ENCODE assay signal across 10 cellular contexts in the genomic region with DNA sequence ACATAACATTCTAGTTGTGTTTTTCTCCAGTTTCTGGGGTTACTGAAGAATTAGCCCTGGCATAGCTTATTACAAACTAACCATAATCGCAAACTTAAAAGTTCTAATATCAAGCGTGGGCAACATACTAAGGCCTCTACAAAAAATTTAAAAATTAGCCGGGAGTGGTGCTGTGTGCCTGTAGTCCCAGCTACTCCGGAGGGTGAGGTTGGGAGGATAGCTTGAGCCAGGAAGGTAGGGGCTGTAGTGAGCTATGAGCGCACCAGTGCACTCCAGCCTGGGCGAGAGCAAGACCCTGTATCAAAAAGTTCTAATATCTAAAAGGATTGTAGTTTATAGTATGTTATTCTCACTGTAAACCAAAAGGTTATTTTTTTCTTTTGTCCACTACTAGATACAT. TPM values are rescaled to one million over a fixed set of nuclear protein-coding genes. Genes with fewer than 3 reads are reported as not detected.
DNase-seq lines count a peak whose midpoint lies in the region; ATAC-seq and TF ChIP-seq lines count a peak whose summit lies in the region.
"Had no signal": no experiment of that assay in that cellular context is flagged by ENCODE, and none has a peak within 500 bp of the region (broad histone marks: within the 10 kb centered on the region; RNA-seq: fewer than 3 reads in every experiment).

No MANE protein-coding gene starts in this region.

- peak overlapping the region; percentile 99 for H3K27ac Mint-ChIP-seq in endodermal cell

- H3K9me3 Mint-ChIP-seq in endodermal cell = no peaks in the 10 kb centered on the region

- H3K27me3 ChIP-seq in endodermal cell (ENCODE audit: control insufficient read depth, insufficient read depth, low read length, poor library complexity, severe bottlenecking) = no peaks in the 10 kb centered on the region

- no peak overlapping the region for H3K9ac ChIP-seq in endodermal cell (ENCODE audit: extremely low read depth, low read length, poor library complexity, severe bottlenecking)

- H3K36me3 Mint-ChIP-seq in endodermal cell (ENCODE audit: low read depth) = peaks cover 18% of the 10 kb centered on the region

- peaks cover 16% of the 10 kb centered on the region for H3K36me3 ChIP-seq in endodermal cell (ENCODE audit: control insufficient read depth, insufficient read depth, low read length)

- DNase-seq in DMS53 (lab: John Stamatoyannopoulos, UW) = peak; percentile 2
- no peak for DNase-seq in DMS53 treated with DMSO at 0.1 percent for 48 hours (lab: John Stamatoyannopoulos, UW; ENCODE audit: unreplicated experiment)
- peak; percentile 14 for DNase-seq in NCI-H82 treated with DMSO at 0.1 percent for 48 hours (lab: John Stamatoyannopoulos, UW; ENCODE audit: unreplicated experiment)
- peak; percentile 53 for DNase-seq in endodermal cell
- no peak for DNase-seq in retinal pigment epithelial cell (ENCODE audit: low read depth)
- no peak for DNase-seq in head of caudate nucleus
- no peak for DNase-seq in NCI-H510A treated with DMSO at 0.1 percent for 48 hours (lab: John Stamatoyannopoulos, UW)
- DNase-seq: central memory CD4-positive, alpha-beta T cell had no signal

- peak overlapping the region; percentile 97 for H3K4me3 Mint-ChIP-seq in endodermal cell

- intact Hi-C loops in head of caudate nucleus (cut with DNase I) = no loop called here

- 69 to 82% methylated on average over 4 to 5 of the region's 6 CpGs for WGBS in endodermal cell (ENCODE audit: insufficient coverage in 1 of 2, insufficient read length in 1 of 2), 2 experiments

- no peaks in the 10 kb centered on the region for H3K27me3 Mint-ChIP-seq in endodermal cell (ENCODE audit: insufficient read depth)

- no peaks in the 10 kb centered on the region for H3K9me3 ChIP-seq in endodermal cell (ENCODE audit: control insufficient read depth, low read length)

- ATAC-seq in GM21825 (IDR thresholded peaks at IDR 0.05; ENCODE audit: unreplicated experiment) = no peak

- peaks cover 16% of the 10 kb centered on the region for H3K4me1 Mint-ChIP-seq in endodermal cell

- H3K4me3 ChIP-seq in endodermal cell (ENCODE audit: low read length) (peak overlapping the region; percentile 93), retinal pigment epithelial cell (ENCODE audit: low read length) (peak overlapping the region; percentile 86)

- no peak overlapping the region for H3K27ac ChIP-seq in endodermal cell (ENCODE audit: low read depth, low read length)

- no peak for TF ChIP-seq CTCF in endodermal cell (conservative IDR thresholded peaks at IDR 0.05)
- no peak for TF ChIP-seq CTCF in retinal pigment epithelial cell (conservative IDR thresholded peaks at IDR 0.05; ENCODE audit: low read depth, low read length)

- H3K4me1 ChIP-seq in endodermal cell (ENCODE audit: control insufficient read depth, insufficient read depth, low read length) = no peaks in the 10 kb centered on the region

RNA-seq across cellular contexts. Expression of gene OIP5, which starts 1.1 kb away (rescaled TPM):
- 10 to 100 TPM; 18.9 to 22.9 TPM for total RNA-seq in endodermal cell
- 36.1 TPM for polyA plus RNA-seq in endodermal cell (2013, experiment 1 of 2)
- 38.6 TPM for polyA plus RNA-seq in endodermal cell (2013, experiment 2 of 2)
- total RNA-seq: myocyte had no signal

RNA-seq across cellular contexts. Expression of gene NUSAP1, which starts 1.4 kb away (rescaled TPM):
- total RNA-seq in endodermal cell = 100 to 1,000 TPM; 118 to 185 TPM
- 161 TPM for polyA plus RNA-seq in endodermal cell (2013, experiment 1 of 2)
- 159 TPM for polyA plus RNA-seq in endodermal cell (2013, experiment 2 of 2)

Comparison
In these comparisons a context has a peak if more than half of its experiments do, and no peak if none do; other contexts are left out.
1. DNase-seq: peak in DMS53 (single experiment), NCI-H82 treated with DMSO at 0.1 percent for 48 hours (single experiment) and endodermal cell (single experiment); none in DMS53 treated with DMSO at 0.1 percent for 48 hours (single experiment), retinal pigment epithelial cell (single experiment), head of caudate nucleus (0 of 42) and NCI-H510A treated with DMSO at 0.1 percent for 48 hours (single experiment).